ENCODE assay signal across 8 cellular contexts in the genomic region with DNA sequence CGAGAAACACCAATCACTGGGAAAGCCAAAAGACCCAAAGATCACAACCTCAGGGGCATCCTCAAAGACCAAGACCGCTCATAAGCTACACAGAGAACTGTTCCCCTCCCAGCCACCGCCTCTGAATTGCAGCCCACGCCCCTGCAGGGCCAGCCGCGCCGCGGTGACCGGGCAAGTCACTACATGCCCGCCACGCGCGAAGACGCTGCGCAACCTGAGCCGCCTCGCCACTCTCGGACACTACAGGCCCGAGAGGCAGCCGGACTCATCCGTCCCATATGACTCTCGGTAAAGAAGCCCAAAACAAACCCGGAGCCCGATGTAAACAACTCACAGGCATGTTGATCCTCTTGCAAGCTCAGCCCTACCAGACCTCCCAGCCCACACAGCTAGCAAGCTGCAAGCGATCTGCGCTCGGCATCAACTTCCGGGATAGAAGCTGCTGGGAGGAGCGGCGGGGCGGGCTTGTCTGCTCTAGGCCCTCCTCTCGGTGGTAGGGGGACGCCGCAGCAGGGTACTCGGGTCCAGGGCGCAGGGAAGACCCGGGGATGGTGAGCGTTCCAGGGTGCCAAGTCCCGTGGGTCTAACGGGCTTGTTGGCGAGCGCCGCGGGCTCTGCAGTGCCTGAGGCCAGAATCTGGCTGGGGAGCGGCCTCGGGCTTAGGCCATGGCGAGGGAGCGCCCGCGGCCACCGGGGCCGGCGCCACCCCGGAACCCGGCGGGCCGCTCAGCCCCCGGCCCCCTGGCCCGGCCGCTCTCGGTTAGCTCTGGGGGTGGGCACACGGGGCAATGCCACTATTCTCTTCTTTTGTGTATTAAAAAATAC. TPM values are rescaled to one million over a fixed set of nuclear protein-coding genes. Genes with fewer than 3 reads are reported as not detected.
DNase-seq lines count a peak whose midpoint lies in the region; ATAC-seq and TF ChIP-seq lines count a peak whose summit lies in the region.

TSS of gene RPS27L (minus strand) at position 412 of the 825 bp plus-strand sequence. CDS start at position 340, 72 bp downstream.

- peak; percentile 89 for ATAC-seq in GM18511 (IDR thresholded peaks at IDR 0.05; ENCODE audit: unreplicated experiment)
- peak; percentile 91 for ATAC-seq in HG03025 (IDR thresholded peaks at IDR 0.05; ENCODE audit: low FRiP score, unreplicated experiment)

- peaks cover 10% of the 10 kb centered on the region for H3K4me1 ChIP-seq in hepatocyte (ENCODE audit: insufficient read depth)

- no peak for TF ChIP-seq CTCF in astrocyte of the cerebellum (IDR thresholded peaks at IDR 0.05; ENCODE audit: low read depth, low read length, missing control alignments)
- TF ChIP-seq CTCF in hepatocyte (IDR thresholded peaks at IDR 0.05; ENCODE audit: poor library complexity), result no peak

- H4K20me1 ChIP-seq in hepatocyte (ENCODE audit: insufficient read depth, poor library complexity, severe bottlenecking), result peaks cover 3% of the 10 kb centered on the region

- peak; percentile 81 to 92 for DNase-seq in NCI-H2081 (lab: John Stamatoyannopoulos, UW)
- DNase-seq in T-helper 9 cell, result peak; percentile 78
- peak; percentile 81 for DNase-seq in astrocyte of the cerebellum (ENCODE audit: low read depth)
- DNase-seq in hepatocyte (ENCODE audit: low spot score), result peak; percentile 95
- DNase-seq in retina, result peak; percentile 97
- no peak for DNase-seq in cortex of kidney (lab: John Stamatoyannopoulos, UW)

- H3K9me2 ChIP-seq in hepatocyte (replicated peaks; ENCODE audit: insufficient read depth), result no peaks in the 10 kb centered on the region

- peak within 1 kb of the TSS; percentile 82 for H3K4me2 ChIP-seq in hepatocyte

- no peaks in the 10 kb centered on the region for H3K9me3 ChIP-seq in hepatocyte (ENCODE audit: low read depth)

- H3K27me3 ChIP-seq in hepatocyte, result no peaks in the 10 kb centered on the region

- peaks cover 47% of the 10 kb centered on the region for H3K79me2 ChIP-seq in hepatocyte

- peaks cover 8% of the 10 kb centered on the region for H3K36me3 ChIP-seq in hepatocyte (replicated peaks; ENCODE audit: insufficient read depth, low read depth)

- H3K27ac ChIP-seq in hepatocyte, result peak within 1 kb of the TSS; percentile 96

- H2AFZ ChIP-seq in hepatocyte, result peak within 1 kb of the TSS; percentile 73

- under 1% methylated on average over 60 of the region's 62 CpGs for WGBS in hepatocyte (ENCODE audit: low lambda C conversion rate, missing lambda C conversion rate)

- peak within 1 kb of the TSS; percentile 94 for H3K4me3 ChIP-seq in astrocyte of the cerebellum (ENCODE audit: low read depth, low read length)
- H3K4me3 ChIP-seq in hepatocyte, result peak within 1 kb of the TSS; percentile 90

- in situ Hi-C loops in astrocyte of the cerebellum (cut with HindIII; ENCODE audit: low sequenced_read_pairs), result no loop called here

RNA-seq across cellular contexts. Expression of gene RPS27L, which starts in this region (rescaled TPM):
- total RNA-seq in hepatocyte, result 97.3 and 134 TPM in 2 replicates
- 525 and 528 TPM in 2 replicates for polyA plus RNA-seq in hepatocyte
